ENCODE assay signal across 7 cellular contexts in the genomic region with DNA sequence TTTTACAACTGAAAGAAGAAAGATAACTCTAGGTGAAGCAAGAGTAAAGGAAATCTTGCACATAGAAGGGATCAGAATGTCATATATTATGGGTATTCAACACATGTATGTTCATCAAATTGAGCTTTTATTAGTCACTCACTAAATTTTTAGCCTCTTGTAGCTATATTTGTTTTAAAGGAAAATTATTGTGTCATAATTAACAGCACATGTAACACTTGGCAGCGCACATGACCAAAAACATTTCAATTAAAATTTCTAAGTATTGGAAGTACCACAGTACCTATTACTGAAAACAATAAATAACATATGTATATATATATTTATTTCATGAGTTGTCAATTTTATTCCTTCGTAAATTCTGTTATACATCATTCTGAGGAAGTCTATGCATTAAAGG.
"Had no signal": no experiment of that assay in that cellular context is flagged by ENCODE, and none has a peak within 500 bp of the region (broad histone marks: within the 10 kb centered on the region; RNA-seq: fewer than 3 reads in every experiment).

No MANE protein-coding gene starts in this region.

- FAIRE-seq: HTR-8/SVneo, K562 had no signal

- H3K4me3 ChIP-seq: K562 had no signal

- ATAC-seq: K562 had no signal

- H3K27ac ChIP-seq: HL-60, KMS-11 had no signal

- H3K4me2 ChIP-seq: KMS-11 had no signal

- DNase-seq: IMR-90, KBM-7, KG1 had no signal

- H3K9ac ChIP-seq: KMS-11 had no signal
